ENCODE assay signal across 12 cellular contexts in the genomic region with DNA sequence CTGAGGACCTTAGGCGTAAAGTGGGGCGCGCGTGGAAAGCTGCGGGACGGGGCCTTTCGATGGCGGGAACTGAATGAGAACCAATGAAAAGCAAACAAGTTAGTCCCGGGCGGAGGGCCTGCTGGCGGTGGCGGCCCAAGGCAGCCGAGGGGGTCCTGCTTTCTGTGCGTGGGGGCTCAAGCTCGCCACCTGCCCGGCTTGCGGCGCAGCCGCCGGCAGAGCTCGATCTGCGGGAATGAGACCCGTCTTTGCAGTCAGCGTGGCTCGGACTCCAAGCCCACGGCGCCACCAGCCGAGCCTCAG. TPM values are rescaled to one million over a fixed set of nuclear protein-coding genes. Genes with fewer than 3 reads are reported as not detected.
DNase-seq lines count a peak whose midpoint lies in the region; ATAC-seq, FAIRE-seq and TF ChIP-seq lines count a peak whose summit lies in the region.
"Had no signal": no experiment of that assay in that cellular context is flagged by ENCODE, and none has a peak within 500 bp of the region (broad histone marks: within the 10 kb centered on the region; RNA-seq: fewer than 3 reads in every experiment).

No MANE protein-coding gene starts in this region.

- POLR2A ChIA-PET in activated CD8-positive, alpha-beta T cell treated with anti-CD3 and anti-CD28 coated beads, Interleukin-2, amount 10 ng/mL, durations not matched to agents 7 days and 5 days (lab: Charles Lee) = no interaction called here
- POLR2A ChIA-PET in activated CD8-positive, alpha-beta T cell treated with anti-CD3 and anti-CD28 coated beads for 36 hours (lab: Charles Lee) = no interaction called here
- POLR2A ChIA-PET in GM12878 (lab: Charles Lee) = no interaction called here

- no peak overlapping the region for H3K27ac ChIP-seq in GM12878 (ENCODE audit: control insufficient read depth, insufficient read depth)
- H3K27ac ChIP-seq in right lobe of liver = peak overlapping the region; percentile 4 to 53 (median 34)
- peak overlapping the region; percentile 48 for H3K27ac ChIP-seq in suprapubic skin

- peak overlapping the region; percentile 33; the same call in 1 of the 2 replicates for H3K4me2 ChIP-seq in GM12878 (ENCODE audit: control insufficient read depth, insufficient read depth)

- TF ChIP-seq EP300 in GM12878 (IDR thresholded peaks at IDR 0.05; ENCODE audit: borderline replicate concordance in 1 of 2, control insufficient read depth in 1 of 2, low read depth in 2 of 2, low read length in 2 of 2) (no peak), suprapubic skin (IDR thresholded peaks at IDR 0.05) (no peak)

- no peak for ATAC-seq in activated CD8-positive, alpha-beta T cell treated with anti-CD3 and anti-CD28 coated beads, Interleukin-2, amount 10 ng/mL, durations not matched to agents 7 days and 5 days
- ATAC-seq in activated CD8-positive, alpha-beta T cell treated with anti-CD3 and anti-CD28 coated beads for 36 hours = no peak
- ATAC-seq in GM12878 (no peak), right lobe of liver (no peak)

- CTCF ChIA-PET in activated CD8-positive, alpha-beta T cell treated with anti-CD3 and anti-CD28 coated beads, Interleukin-2, amount 10 ng/mL, durations not matched to agents 7 days and 5 days (lab: Charles Lee) = interaction anchor here (0.8 to 2.5 kb wide), 5 partner anchors 91 to 719 kb away, joined by 3 to 9 read pairs (median 3); no protein-coding TSS in a partner anchor
- CTCF ChIA-PET in activated CD8-positive, alpha-beta T cell treated with anti-CD3 and anti-CD28 coated beads for 36 hours (lab: Charles Lee) = interaction anchor here (1.0 to 2.1 kb wide), 3 partner anchors 702 to 715 kb away, joined by 4 to 14 read pairs (median 4); no protein-coding TSS in a partner anchor
- CTCF ChIA-PET in GM12878 (lab: Yijun Ruan, JAX) = interaction anchor here (0.6 to 2.6 kb wide), 11 partner anchors 11 to 746 kb away, joined by 3 to 32 read pairs (median 5); no protein-coding TSS in a partner anchor

- peaks cover 28% of the 10 kb centered on the region for H3K27me3 Mint-ChIP-seq in activated CD8-positive, alpha-beta T cell treated with anti-CD3 and anti-CD28 coated beads, Interleukin-2, amount 10 ng/mL, durations not matched to agents 7 days and 5 days (ENCODE audit: low read depth)
- peaks cover 31% of the 10 kb centered on the region for H3K27me3 Mint-ChIP-seq in activated CD8-positive, alpha-beta T cell treated with anti-CD3 and anti-CD28 coated beads for 36 hours

- intact Hi-C loops in activated CD8-positive, alpha-beta T cell treated with anti-CD3 and anti-CD28 coated beads for 36 hours (cut with micrococcal nuclease) = loop anchor here (5.0 kb wide), 1 partner anchor 713 kb away; no protein-coding TSS in a partner anchor
- intact Hi-C loops in GM12878 (cut with micrococcal nuclease; ENCODE audit: unreplicated experiment) (loop anchor here (5.0 to 10.0 kb wide), 6 partner anchors 33 to 693 kb away; no protein-coding TSS in a partner anchor), right lobe of liver (cut with DNase I) (loop anchor here (5.0 to 10.0 kb wide), 3 partner anchors 469 to 711 kb away; no protein-coding TSS in a partner anchor)

- no peak overlapping the region for H2AFZ ChIP-seq in GM12878 (ENCODE audit: control insufficient read depth, low read depth, low read length)

- peak overlapping the region; percentile 28 for H3K4me3 Mint-ChIP-seq in activated CD8-positive, alpha-beta T cell treated with anti-CD3 and anti-CD28 coated beads, Interleukin-2, amount 10 ng/mL, durations not matched to agents 7 days and 5 days
- no peak overlapping the region for H3K4me3 Mint-ChIP-seq in activated CD8-positive, alpha-beta T cell treated with anti-CD3 and anti-CD28 coated beads for 36 hours

- RAD21 ChIA-PET in GM12878 (lab: Charles Lee; ENCODE audit: unreplicated experiment) = interaction anchor here (0.8 to 1.7 kb wide), 4 partner anchors 14 to 693 kb away, joined by 3 to 7 read pairs (median 6); no protein-coding TSS in a partner anchor

- TF ChIP-seq POLR2A in GM12878 (IDR thresholded peaks at IDR 0.05; ENCODE audit: low read depth, low read length) (no peak), right lobe of liver (IDR thresholded peaks at IDR 0.05) (no peak), suprapubic skin (IDR thresholded peaks at IDR 0.05) (no peak)

- H3K4me1 ChIP-seq in GM12878 (ENCODE audit: control insufficient read depth, insufficient read depth, low read length) = no peaks in the 10 kb centered on the region
- H3K4me1 ChIP-seq in right lobe of liver = peaks cover 0 to 17% (median 0%) of the 10 kb centered on the region in 4 donors
- peaks cover 38% of the 10 kb centered on the region for H3K4me1 ChIP-seq in suprapubic skin
- no peaks in the 10 kb centered on the region for H3K4me1 ChIP-seq in HAP-1

- no peak for DNase-seq in activated CD8-positive, alpha-beta T cell treated with anti-CD3 and anti-CD28 coated beads, Interleukin-2, amount 10 ng/mL, durations not matched to agents 7 days and 5 days
- DNase-seq in activated CD8-positive, alpha-beta T cell treated with anti-CD3 and anti-CD28 coated beads for 36 hours = no peak
- no peak for DNase-seq in GM12878 (ENCODE audit: low read depth, low spot score)
- DNase-seq in right lobe of liver = no peak
- DNase-seq in suprapubic skin (ENCODE audit: low spot score in 2 of 2) = peak in 1 of 2 donors; percentile 79
- no peak for DNase-seq in HAP-1 (ENCODE audit: low spot score in 2 of 2)
- no peak for DNase-seq in NCI-H2107 treated with DMSO at 0.1 percent for 48 hours (lab: John Stamatoyannopoulos, UW; ENCODE audit: unreplicated experiment)
- DNase-seq in medulla oblongata (ENCODE audit: extremely low spot score) = no peak
- DNase-seq: NCI-H1930 had no signal

- peaks cover 7% of the 10 kb centered on the region for H3K4me1 Mint-ChIP-seq in activated CD8-positive, alpha-beta T cell treated with anti-CD3 and anti-CD28 coated beads, Interleukin-2, amount 10 ng/mL, durations not matched to agents 7 days and 5 days (ENCODE audit: low read depth)
- H3K4me1 Mint-ChIP-seq in activated CD8-positive, alpha-beta T cell treated with anti-CD3 and anti-CD28 coated beads for 36 hours (ENCODE audit: low read depth) = peaks cover 2% of the 10 kb centered on the region

- WGBS in GM12878 (ENCODE audit: insufficient coverage, insufficient replicate concordance, low lambda C conversion rate, missing lambda C conversion rate) = 40% methylated on average over 21 of the region's 28 CpGs
- WGBS in right lobe of liver (ENCODE audit: insufficient coverage, low coverage, low lambda C conversion rate, missing lambda C conversion rate) = 20% methylated on average over 2 of the region's 28 CpGs
- 14% methylated on average over 12 of the region's 28 CpGs for WGBS in suprapubic skin

- in situ Hi-C loops in GM12878 (cut with MboI) (loop anchor here (5.0 to 25.0 kb wide), 2 partner anchors 477 to 713 kb away; no protein-coding TSS in a partner anchor), HAP-1 (cut with MboI; ENCODE audit: low sequenced_read_pairs) (loop anchor here (10.0 kb wide), 1 partner anchor 711 kb away; no protein-coding TSS in a partner anchor)

- no peak for TF ChIP-seq RAD21 in GM12878 (IDR thresholded peaks at IDR 0.05; ENCODE audit: insufficient read depth, low read depth, low read length)

- no peak for FAIRE-seq in GM12878 (lab: Jason Lieb, UNC)
- FAIRE-seq: A204.1, endometrium had no signal

- H3K9me3 ChIP-seq in GM12878 (replicated peaks; ENCODE audit: control insufficient read depth, insufficient read depth, low read length) = no peaks in the 10 kb centered on the region; the same call in 2 of the 3 replicates
- H3K9me3 ChIP-seq in right lobe of liver = no peaks in the 10 kb centered on the region
- no peaks in the 10 kb centered on the region for H3K9me3 ChIP-seq in suprapubic skin
- no peaks in the 10 kb centered on the region for H3K9me3 ChIP-seq in HAP-1
- H3K9me3 ChIP-seq: mucosa of descending colon had no signal

- no peak overlapping the region for H3K9ac ChIP-seq in GM12878 (ENCODE audit: control insufficient read depth, insufficient read depth, low read length)

- H3K27me3 ChIP-seq in GM12878 (replicated peaks in 1 of 2; ENCODE audit: control insufficient read depth in 2 of 2, insufficient read depth in 2 of 2, low read length in 1 of 2) (peaks cover 0 to 2% of the 10 kb centered on the region in 2 experiments; a peak in 3 of 4 replicates), right lobe of liver (no peaks in the 10 kb centered on the region), suprapubic skin (peaks cover 46% of the 10 kb centered on the region), HAP-1 (ENCODE audit: low read depth) (no peaks in the 10 kb centered on the region)

- no peak overlapping the region for H3K4me3 ChIP-seq in GM12878
- peak overlapping the region; percentile 35 to 56 (median 47) for H3K4me3 ChIP-seq in right lobe of liver
- H3K4me3 ChIP-seq in suprapubic skin = peak overlapping the region; percentile 68
- no peak overlapping the region for H3K4me3 ChIP-seq in HAP-1

- no peaks in the 10 kb centered on the region for H3K9me3 Mint-ChIP-seq in activated CD8-positive, alpha-beta T cell treated with anti-CD3 and anti-CD28 coated beads, Interleukin-2, amount 10 ng/mL, durations not matched to agents 7 days and 5 days (ENCODE audit: insufficient read depth)
- H3K9me3 Mint-ChIP-seq in activated CD8-positive, alpha-beta T cell treated with anti-CD3 and anti-CD28 coated beads for 36 hours = no peaks in the 10 kb centered on the region

- no TSS peak for BruUV-seq in GM12878 (replicated peaks; lab: Mats Ljungman, UMichigan)

- no peak overlapping the region for H3K27ac Mint-ChIP-seq in activated CD8-positive, alpha-beta T cell treated with anti-CD3 and anti-CD28 coated beads, Interleukin-2, amount 10 ng/mL, durations not matched to agents 7 days and 5 days
- no peak overlapping the region for H3K27ac Mint-ChIP-seq in activated CD8-positive, alpha-beta T cell treated with anti-CD3 and anti-CD28 coated beads for 36 hours

- H3K79me2 ChIP-seq in GM12878 (ENCODE audit: control insufficient read depth, insufficient read depth, low read length) = no peaks in the 10 kb centered on the region

- H3K36me3 ChIP-seq in GM12878 (ENCODE audit: control insufficient read depth in 2 of 2, insufficient read depth in 2 of 2, low read length in 1 of 2) = no peaks in the 10 kb centered on the region
- no peaks in the 10 kb centered on the region for H3K36me3 ChIP-seq in right lobe of liver
- no peaks in the 10 kb centered on the region for H3K36me3 ChIP-seq in suprapubic skin
- no peaks in the 10 kb centered on the region for H3K36me3 ChIP-seq in HAP-1 (replicated peaks)

- SMC1A ChIA-PET in GM12878 (lab: Charles Lee; ENCODE audit: uncharacterized antibody, unreplicated experiment) = interaction anchor here (0.7 to 1.9 kb wide), 7 partner anchors 9 to 712 kb away, joined by 3 to 10 read pairs (median 3); no protein-coding TSS in a partner anchor

- H3K36me3 Mint-ChIP-seq in activated CD8-positive, alpha-beta T cell treated with anti-CD3 and anti-CD28 coated beads, Interleukin-2, amount 10 ng/mL, durations not matched to agents 7 days and 5 days (ENCODE audit: low read depth) = no peaks in the 10 kb centered on the region
- no peaks in the 10 kb centered on the region for H3K36me3 Mint-ChIP-seq in activated CD8-positive, alpha-beta T cell treated with anti-CD3 and anti-CD28 coated beads for 36 hours (ENCODE audit: low read depth)

- no peaks in the 10 kb centered on the region for H4K20me1 ChIP-seq in GM12878 (ENCODE audit: control insufficient read depth, insufficient read depth)

- no peak for TF ChIP-seq CTCF in activated CD8-positive, alpha-beta T cell treated with anti-CD3 and anti-CD28 coated beads for 36 hours (IDR thresholded peaks at IDR 0.05)
- TF ChIP-seq CTCF in GM12878 (IDR thresholded peaks at IDR 0.05 in 2 of 3, conservative IDR thresholded peaks at IDR 0.05 in 1 of 3; ENCODE audit: control insufficient read depth in 2 of 3, extremely low read depth in 1 of 3, insufficient read depth in 1 of 3, low read depth in 3 of 3, low read length in 3 of 3) (no peak), right lobe of liver (IDR thresholded peaks at IDR 0.05) (no peak), suprapubic skin (IDR thresholded peaks at IDR 0.05) (no peak)

RNA-seq across cellular contexts. Expression of gene CXCL12, which starts 0.5 kb away (rescaled TPM):
- not detected for total RNA-seq in activated CD8-positive, alpha-beta T cell treated with anti-CD3 and anti-CD28 coated beads, Interleukin-2, amount 10 ng/mL, durations not matched to agents 7 days and 5 days
- total RNA-seq in activated CD8-positive, alpha-beta T cell treated with anti-CD3 and anti-CD28 coated beads for 36 hours = not detected
- total RNA-seq in GM12878 (2013; cell fraction: nucleolus; rRNA removed) = 7.1 and 7.3 TPM in 2 replicates
- 0.62 and 1.0 TPM in 2 replicates for total RNA-seq in GM12878 (2014; rRNA removed)
- total RNA-seq in GM12878 (2014; rRNA removed; fragmentation: Illumina TruSeq; extraction: Trizol) = 0.31 and 0.55 TPM in 2 replicates
- 0.85 and 0.90 TPM in 2 replicates for total RNA-seq in GM12878 (2021)
- 0.98 TPM for polyA plus RNA-seq in GM12878 (2011; ENCODE audit: low read depth)
- 3.3 and 4.5 TPM in 2 replicates for polyA plus RNA-seq in GM12878 (2011; rRNA removed)
- 3.4 and 4.3 TPM in 2 replicates for polyA plus RNA-seq in GM12878 (2011; cell fraction: cytosol; rRNA removed)
- 2.5 and 4.4 TPM in 2 replicates for polyA plus RNA-seq in GM12878 (2011; cell fraction: nucleus; rRNA removed)
- 1.1 and 2.0 TPM in 2 replicates for polyA plus RNA-seq in GM12878 (2012)
- 0.51 and 0.54 TPM in 2 replicates for polyA plus RNA-seq in GM12878 (2014; fragmentation: Illumina TruSeq; extraction: Trizol)
- polyA plus RNA-seq in GM12878 (2014; fragmentation: Nextera tagmentation; extraction: Ambion mirVana) = under 1 TPM; 0.03 to 0.35 TPM
- polyA plus RNA-seq in GM12878 (2014; rRNA removed) = 0.49 and 0.66 TPM in 2 replicates
- under 1 TPM; 0.55 to 0.75 TPM for polyA plus RNA-seq in GM12878 (2016; fragmentation: Nextera tagmentation; extraction: Ambion mirVana)
- polyA minus RNA-seq in GM12878 (2011; rRNA and poly(A)+ RNA removed) = 1.6 and 1.8 TPM in 2 replicates
- 1.7 and 2.1 TPM in 2 replicates for polyA minus RNA-seq in GM12878 (2011; cell fraction: cytosol; rRNA and poly(A)+ RNA removed)
- 1.4 and 2.2 TPM in 2 replicates for polyA minus RNA-seq in GM12878 (2011; cell fraction: nucleus; rRNA and poly(A)+ RNA removed)
- 100 to 1,000 TPM in 1 of 6 experiments, 10 to 100 TPM in 5; 17.5 to 116 (median 65.3) TPM for total RNA-seq in right lobe of liver
- total RNA-seq in suprapubic skin = 10 to 100 TPM; 13.9 to 44.7 (median 27.6) TPM

Comparison
In these comparisons a context has a peak if more than half of its experiments do, and no peak if none do; other contexts are left out.
1. H3K4me3 ChIP-seq: peak in right lobe of liver (3 of 3) and suprapubic skin (single experiment); none in GM12878 (single experiment) and HAP-1 (single experiment).